8 cellular contexts compared by ENCODE assay signal in the genomic region with DNA sequence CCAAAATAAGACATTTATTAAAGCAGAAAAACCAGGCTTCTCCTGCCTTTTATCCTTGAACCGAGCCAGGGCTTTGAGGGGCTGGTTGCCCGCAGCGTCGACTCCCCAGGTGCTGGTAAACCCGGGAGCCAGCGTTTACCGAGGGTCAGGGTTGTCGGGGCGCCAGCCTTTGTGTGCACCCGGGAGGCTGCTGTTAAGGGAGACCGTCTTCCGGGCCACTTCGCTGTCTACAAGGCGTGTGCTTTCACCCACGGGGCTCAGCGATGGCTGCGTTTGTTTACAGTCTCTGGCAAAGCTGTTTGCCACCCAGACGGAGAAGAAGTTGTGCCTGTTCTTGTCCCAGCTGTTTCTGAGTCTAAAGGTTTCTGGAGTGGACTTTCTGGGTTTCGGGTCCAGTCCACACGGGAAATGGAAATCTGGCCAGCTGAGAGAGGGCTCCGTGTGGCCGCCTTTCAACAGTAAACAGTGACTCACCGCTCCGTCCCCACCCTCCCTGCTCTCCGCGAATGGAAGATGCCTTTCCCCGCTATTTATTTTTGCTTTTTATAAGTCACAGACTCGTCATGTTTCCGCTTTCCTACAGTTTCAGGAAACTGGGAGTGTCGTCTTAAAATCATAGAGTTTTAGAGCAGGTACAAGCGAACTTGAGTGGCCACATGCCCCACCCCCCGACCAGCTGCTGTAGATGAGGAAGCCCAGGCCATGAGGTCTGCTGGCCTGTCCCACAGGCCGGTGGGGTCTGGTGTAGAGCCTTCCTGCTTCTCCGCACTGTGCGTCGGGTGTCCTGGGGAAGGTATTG. TPM values are rescaled to one million over a fixed set of nuclear protein-coding genes. Genes with fewer than 3 reads are reported as not detected.
A peak's percentile ranks its signal among the peaks of the same experiment; 100 is the strongest.
DNase-seq lines count a peak whose midpoint lies in the region; ATAC-seq and TF ChIP-seq lines count a peak whose summit lies in the region.

No MANE protein-coding gene starts in this region.

- H3K36me3 ChIP-seq in ovary (no peaks in the 10 kb centered on the region), upper lobe of left lung (peaks cover 0 to 16% (median 7%) of the 10 kb centered on the region in 4 donors)

- peak; percentile 62 for ATAC-seq in foreskin keratinocyte
- ATAC-seq in upper lobe of left lung (ENCODE audit: low FRiP score in 2 of 2): peak; percentile 74 to 81
- ATAC-seq in HG03432 (IDR thresholded peaks at IDR 0.05; ENCODE audit: unreplicated experiment): no peak
- ATAC-seq in GM21526 (IDR thresholded peaks at IDR 0.05; ENCODE audit: low FRiP score, unreplicated experiment): no peak

- H3K4me3 ChIP-seq in GM12865 (ENCODE audit: low read depth, low read length): peak overlapping the region; percentile 72
- peak overlapping the region; percentile 51 for H3K4me3 ChIP-seq in ovary
- peak overlapping the region; percentile 39 to 94 (median 84) for H3K4me3 ChIP-seq in upper lobe of left lung

- H3K27ac ChIP-seq in foreskin keratinocyte (peak overlapping the region; percentile 97), ovary (peak overlapping the region; percentile 83 to 99), upper lobe of left lung (peak overlapping the region; percentile 92 to 99 (median 97))

- WGBS in ovary, 3 donors: 4 to 6% (median 5%) methylated on average over 36 of the region's 36 CpGs
- WGBS in upper lobe of left lung, 2 donors: 2 to 3% methylated on average over 28 to 36 of the region's 36 CpGs

- TF ChIP-seq POLR2A in ovary (IDR thresholded peaks at IDR 0.05) (peak; percentile 55), upper lobe of left lung (IDR thresholded peaks at IDR 0.05) (peak in 3 of 4 donors; percentile 70 to 84 (median 80))

- H3K9me3 ChIP-seq in ovary (no peaks in the 10 kb centered on the region), upper lobe of left lung (no peaks in the 10 kb centered on the region)

- TF ChIP-seq CTCF in GM12865 (IDR thresholded peaks at IDR 0.05; ENCODE audit: insufficient read depth, low read depth, low read length, missing control alignments): no peak
- TF ChIP-seq CTCF in foreskin keratinocyte (conservative IDR thresholded peaks at IDR 0.05): no peak
- no peak for TF ChIP-seq CTCF in ovary (IDR thresholded peaks at IDR 0.05)
- peak in 1 of 6 experiments; percentile 3 for TF ChIP-seq CTCF in upper lobe of left lung (IDR thresholded peaks at IDR 0.05)

- no peaks in the 10 kb centered on the region for H3K27me3 ChIP-seq in foreskin keratinocyte
- no peaks in the 10 kb centered on the region for H3K27me3 ChIP-seq in ovary
- H3K27me3 ChIP-seq in upper lobe of left lung: no peaks in the 10 kb centered on the region

- H3K4me1 ChIP-seq in foreskin keratinocyte: peaks cover 31% of the 10 kb centered on the region
- H3K4me1 ChIP-seq in ovary (ENCODE audit: insufficient read depth): peaks cover 25% of the 10 kb centered on the region
- peaks cover 41 to 68% (median 51%) of the 10 kb centered on the region in 4 donors for H3K4me1 ChIP-seq in upper lobe of left lung

- peak; percentile 16 for TF ChIP-seq EP300 in ovary (IDR thresholded peaks at IDR 0.05)
- peak in 2 of 4 donors; percentile 86 to 88 for TF ChIP-seq EP300 in upper lobe of left lung (IDR thresholded peaks at IDR 0.05)

- intact Hi-C loops in ovary (cut with DNase I): no loop called here

- DNase-seq in GM12865 (ENCODE audit: low read depth) (peak; percentile 50), foreskin keratinocyte (peak; percentile 85 to 91), ovary (peak; percentile 78 to 87 (median 80)), upper lobe of left lung (peak; percentile 81 to 96)
- DNase-seq in activated effector memory CD4-positive, alpha-beta T cell treated with anti-CD3 and anti-CD28 coated beads, Interleukin-2, amount 50 U/mL, for 16 hours: peak; percentile 87

TF ChIP-seq in PFSK-1, 5 proteins besides CTCF, POLR2A, EP300 and RAD21:
- TF ChIP-seq SIN3A (IDR thresholded peaks at IDR 0.05; ENCODE audit: borderline replicate concordance, insufficient read depth, low read length) (peak; percentile 95), POLR2AphosphoS5 (IDR thresholded peaks at IDR 0.05; ENCODE audit: low read depth, low read length) (no peak), TAF1 (IDR thresholded peaks at IDR 0.05; ENCODE audit: borderline replicate concordance, insufficient read depth, low read length) (no peak; the same call in 1 of the 2 replicates)
- TF ChIP-seq, protein P1, sequence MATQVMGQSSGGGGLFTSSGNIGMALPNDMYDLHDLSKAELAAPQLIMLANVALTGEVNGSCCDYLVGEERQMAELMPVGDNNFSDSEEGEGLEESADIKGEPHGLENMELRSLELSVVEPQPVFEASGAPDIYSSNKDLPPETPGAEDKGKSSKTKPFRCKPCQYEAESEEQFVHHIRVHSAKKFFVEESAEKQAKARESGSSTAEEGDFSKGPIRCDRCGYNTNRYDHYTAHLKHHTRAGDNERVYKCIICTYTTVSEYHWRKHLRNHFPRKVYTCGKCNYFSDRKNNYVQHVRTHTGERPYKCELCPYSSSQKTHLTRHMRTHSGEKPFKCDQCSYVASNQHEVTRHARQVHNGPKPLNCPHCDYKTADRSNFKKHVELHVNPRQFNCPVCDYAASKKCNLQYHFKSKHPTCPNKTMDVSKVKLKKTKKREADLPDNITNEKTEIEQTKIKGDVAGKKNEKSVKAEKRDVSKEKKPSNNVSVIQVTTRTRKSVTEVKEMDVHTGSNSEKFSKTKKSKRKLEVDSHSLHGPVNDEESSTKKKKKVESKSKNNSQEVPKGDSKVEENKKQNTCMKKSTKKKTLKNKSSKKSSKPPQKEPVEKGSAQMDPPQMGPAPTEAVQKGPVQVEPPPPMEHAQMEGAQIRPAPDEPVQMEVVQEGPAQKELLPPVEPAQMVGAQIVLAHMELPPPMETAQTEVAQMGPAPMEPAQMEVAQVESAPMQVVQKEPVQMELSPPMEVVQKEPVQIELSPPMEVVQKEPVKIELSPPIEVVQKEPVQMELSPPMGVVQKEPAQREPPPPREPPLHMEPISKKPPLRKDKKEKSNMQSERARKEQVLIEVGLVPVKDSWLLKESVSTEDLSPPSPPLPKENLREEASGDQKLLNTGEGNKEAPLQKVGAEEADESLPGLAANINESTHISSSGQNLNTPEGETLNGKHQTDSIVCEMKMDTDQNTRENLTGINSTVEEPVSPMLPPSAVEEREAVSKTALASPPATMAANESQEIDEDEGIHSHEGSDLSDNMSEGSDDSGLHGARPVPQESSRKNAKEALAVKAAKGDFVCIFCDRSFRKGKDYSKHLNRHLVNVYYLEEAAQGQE (IDR thresholded peaks at IDR 0.05; ENCODE audit: insufficient read depth in 1 of 2, low read depth in 2 of 2, low read length in 2 of 2): no peak

RNA-seq across cellular contexts. Expression of a gene that starts 2.2 kb away (rescaled TPM):
- polyA plus RNA-seq in PFSK-1 (2012; ENCODE audit: insufficient read length, low read depth): 68.5 TPM
- total RNA-seq in foreskin keratinocyte: 9.5 and 9.6 TPM in 2 replicates
- 7.4 and 7.9 TPM in 2 replicates for polyA plus RNA-seq in foreskin keratinocyte
- total RNA-seq in ovary: 10 to 100 TPM; 10.5 to 42.0 (median 18.7) TPM
- 10 to 100 TPM in 1 of 2 donors, 1 to 10 TPM in 1; 1.8 to 22.9 TPM for polyA plus RNA-seq in ovary
- 100 to 1,000 TPM in 1 of 6 donors, 10 to 100 TPM in 5; 48.0 to 117 (median 77.9) TPM for total RNA-seq in upper lobe of left lung

RNA-seq across cellular contexts. Expression of a gene that starts 23.4 kb away (rescaled TPM):
- polyA plus RNA-seq in PFSK-1 (2012; ENCODE audit: insufficient read length, low read depth): 1.2 TPM
- total RNA-seq in foreskin keratinocyte (1.1 and 1.4 TPM in 2 replicates), ovary (1 to 10 TPM in 5 of 7 donors, under 1 TPM in 1, not detected in 1; 0.05 to 8.4 (median 1.6) TPM), upper lobe of left lung (10 to 100 TPM in 3 of 6 donors, 1 to 10 TPM in 3; 5.0 to 11.7 (median 10.4) TPM)
- polyA plus RNA-seq in foreskin keratinocyte (1.2 and 1.3 TPM in 2 replicates), ovary (under 1 TPM in 1 of 2 donors, not detected in 1; 0.13 TPM)

RNA-seq across cellular contexts. Expression of a gene that starts 28.5 kb away (rescaled TPM):
- polyA plus RNA-seq in PFSK-1 (2012; ENCODE audit: insufficient read length, low read depth): 80.2 TPM
- total RNA-seq in foreskin keratinocyte (57.2 and 58.9 TPM in 2 replicates), ovary (10 to 100 TPM; 28.5 to 80.5 (median 70.6) TPM), upper lobe of left lung (100 to 1,000 TPM in 2 of 6 donors, 10 to 100 TPM in 4; 38.6 to 215 (median 72.3) TPM)
- polyA plus RNA-seq in foreskin keratinocyte (49.1 and 50.1 TPM in 2 replicates), ovary (10 to 100 TPM in 1 of 2 donors, 1 to 10 TPM in 1; 1.9 to 48.7 TPM)

RNA-seq across cellular contexts. Expression of a gene that starts 37.2 kb away (rescaled TPM):
- polyA plus RNA-seq in PFSK-1 (2012; ENCODE audit: insufficient read length, low read depth): 95.1 TPM
- total RNA-seq in foreskin keratinocyte (56.4 and 59.7 TPM in 2 replicates), ovary (10 to 100 TPM; 15.6 to 34.5 (median 18.6) TPM), upper lobe of left lung (10 to 100 TPM; 19.0 to 53.1 (median 21.6) TPM)
- polyA plus RNA-seq in foreskin keratinocyte (82.3 and 92.6 TPM in 2 replicates), ovary (10 to 100 TPM; 12.7 to 29.9 TPM)

Comparison
In these comparisons a context has a peak if more than half of its experiments do, and no peak if none do; other contexts are left out.
1. ATAC-seq: peak in foreskin keratinocyte (single experiment) and upper lobe of left lung (2 of 2); none in HG03432 (single experiment) and GM21526 (single experiment).
2. Peak in every context shown above with its lines, with median percentiles within 50 percentile points of each other: DNase-seq, H3K4me3 ChIP-seq and H3K27ac ChIP-seq.